ENCODE assay signal across 13 cellular contexts in genomic region chr10:79382491-79382941, GRCh38. TPM values are rescaled to one million over a fixed set of nuclear protein-coding genes. Genes with fewer than 3 reads are reported as not detected.
DNase-seq lines count a peak whose midpoint lies in the region; ATAC-seq, FAIRE-seq and TF ChIP-seq lines count a peak whose summit lies in the region.
"Had no signal": no experiment of that assay in that cellular context is flagged by ENCODE, and none has a peak within 500 bp of the region (broad histone marks: within the 10 kb centered on the region; RNA-seq: fewer than 3 reads in every experiment).

No MANE protein-coding gene starts in this region.

- H4K20me1 ChIP-seq in GM23338 (replicated peaks; ENCODE audit: insufficient read depth), result no peaks in the 10 kb centered on the region

- 68% methylated on average over 18 of the region's 18 CpGs for WGBS in prostate gland

- no peaks in the 10 kb centered on the region for H3K9me2 ChIP-seq in GM23338 (ENCODE audit: insufficient read depth)

- TF ChIP-seq CTCF in right atrium auricular region (IDR thresholded peaks at IDR 0.05), result no peak
- no peak for TF ChIP-seq CTCF in prostate gland (IDR thresholded peaks at IDR 0.05)
- TF ChIP-seq CTCF in GM23338 (conservative IDR thresholded peaks at IDR 0.05; ENCODE audit: low read depth in 2 of 2), result peak in 1 of 2 experiments; percentile 13; a peak in 1 of 4 replicates
- no peak for TF ChIP-seq CTCF in Caco-2 (IDR thresholded peaks at IDR 0.05; ENCODE audit: insufficient read depth in 1 of 2, low read depth in 1 of 2, low read length in 1 of 2, severe bottlenecking in 1 of 2, unreplicated experiment in 1 of 2)

- intact Hi-C loops in cardiac septum (cut with DNase I), result loop anchor here (2.0 kb wide), 1 partner anchor 62 kb away; the partner anchor contains the start of gene ZCCHC24
- intact Hi-C loops in Right ventricle myocardium inferior (cut with DNase I), result loop anchor here (5.0 kb wide), 1 partner anchor 65 kb away; the partner anchor contains the start of gene ZCCHC24
- intact Hi-C loops in prostate gland (cut with DNase I), result loop anchor here (2.0 to 5.0 kb wide), 2 partner anchors 16 to 65 kb away; partner anchors contain the start of gene ZCCHC24
- intact Hi-C loops in Caco-2 (cut with micrococcal nuclease; ENCODE audit: unreplicated experiment), result no loop called here

- H3K4me1 ChIP-seq in right atrium auricular region (peaks cover 0 to 42% of the 10 kb centered on the region in 2 donors), prostate gland (replicated peaks) (peaks cover 14% of the 10 kb centered on the region), GM23338 (ENCODE audit: insufficient read depth) (no peaks in the 10 kb centered on the region), Caco-2 (no peaks in the 10 kb centered on the region)

- ATAC-seq in Right ventricle myocardium inferior (no peak), GM23338 (no peak), HG03442 (IDR thresholded peaks at IDR 0.05; ENCODE audit: unreplicated experiment) (no peak)

- H3K36me3 Mint-ChIP-seq in GM23338 (ENCODE audit: low read depth) (no peaks in the 10 kb centered on the region), Caco-2 (ENCODE audit: insufficient read depth, unreplicated experiment) (no peaks in the 10 kb centered on the region)
- H3K36me3 Mint-ChIP-seq: memory B cell had no signal

- CTCF ChIA-PET in Caco-2 (lab: Charles Lee), result interaction anchor here (1.1 kb wide), 1 partner anchor 8 kb away, joined by 3 read pairs; no protein-coding TSS in a partner anchor

- H3K27ac Mint-ChIP-seq in GM23338 (no peak overlapping the region), Caco-2 (ENCODE audit: unreplicated experiment) (no peak overlapping the region)
- H3K27ac Mint-ChIP-seq: activated T-helper 1 cell treated with anti-CD3 and anti-CD28 coated beads, Interleukin-12 subunit alpha, Interleukin-12 subunit beta, Interleukin-2, Interleukin-4 antibody, amounts not matched to agents 30 ng/mL and 10 ng/mL and 1 ng/mL, durations not matched to agents 14 hours and 24 hours and 36 hours; memory B cell had no signal

- H3K27ac ChIP-seq in right atrium auricular region (peak overlapping the region; percentile 69 to 81), prostate gland (peak overlapping the region; percentile 67 to 73), GM23338 (ENCODE audit: low read depth) (no peak overlapping the region)

- no peak for FAIRE-seq in GM12892 (lab: Jason Lieb, UNC)
- FAIRE-seq: GM12891 had no signal

- H3K27me3 Mint-ChIP-seq in GM23338 (ENCODE audit: insufficient read depth, low read depth, poor library complexity) (peaks cover 9% of the 10 kb centered on the region), Caco-2 (ENCODE audit: insufficient read depth, unreplicated experiment) (no peaks in the 10 kb centered on the region)
- H3K27me3 Mint-ChIP-seq: memory B cell had no signal

- peaks cover 3% of the 10 kb centered on the region; the same call in 2 of the 3 replicates for H3K4me1 Mint-ChIP-seq in GM23338
- H3K4me1 Mint-ChIP-seq in Caco-2 (ENCODE audit: low read depth, unreplicated experiment), result no peaks in the 10 kb centered on the region
- H3K4me1 Mint-ChIP-seq: memory B cell had no signal

- H3K36me3 ChIP-seq in right atrium auricular region (peaks cover 23% of the 10 kb centered on the region), prostate gland (no peaks in the 10 kb centered on the region), GM23338 (ENCODE audit: insufficient read depth) (no peaks in the 10 kb centered on the region), Caco-2 (ENCODE audit: control insufficient read depth, insufficient read depth, low read length) (no peaks in the 10 kb centered on the region)

- no peaks in the 10 kb centered on the region for H3F3A ChIP-seq in GM23338 (replicated peaks; ENCODE audit: low read depth)

- no peak overlapping the region for H3K4me2 ChIP-seq in GM23338

- H2AFZ ChIP-seq in GM23338, result no peak overlapping the region

- no TSS peak for BruUV-seq in Caco-2 (replicated peaks; lab: Mats Ljungman, UMichigan)

- H3K4me3 Mint-ChIP-seq in GM23338, result no peak overlapping the region
- H3K4me3 Mint-ChIP-seq in Caco-2 (ENCODE audit: unreplicated experiment), result no peak overlapping the region
- H3K4me3 Mint-ChIP-seq: activated T-helper 1 cell treated with anti-CD3 and anti-CD28 coated beads, Interleukin-12 subunit alpha, Interleukin-12 subunit beta, Interleukin-2, Interleukin-4 antibody, amounts not matched to agents 30 ng/mL and 10 ng/mL and 1 ng/mL, durations not matched to agents 14 hours and 24 hours and 36 hours; memory B cell had no signal

- no peaks in the 10 kb centered on the region for H3K79me2 ChIP-seq in GM23338 (replicated peaks; ENCODE audit: insufficient read depth)

- H3K27me3 ChIP-seq in right atrium auricular region, result no peaks in the 10 kb centered on the region
- no peaks in the 10 kb centered on the region for H3K27me3 ChIP-seq in prostate gland (replicated peaks; ENCODE audit: insufficient read depth)
- no peaks in the 10 kb centered on the region for H3K27me3 ChIP-seq in GM23338 (ENCODE audit: insufficient read depth)
- no peaks in the 10 kb centered on the region for H3K27me3 ChIP-seq in Caco-2 (replicated peaks; ENCODE audit: control insufficient read depth, insufficient read depth, low read length)

- no peaks in the 10 kb centered on the region for H3K9me3 Mint-ChIP-seq in GM23338
- no peaks in the 10 kb centered on the region for H3K9me3 Mint-ChIP-seq in Caco-2 (ENCODE audit: unreplicated experiment)
- H3K9me3 Mint-ChIP-seq: activated T-helper 1 cell treated with anti-CD3 and anti-CD28 coated beads, Interleukin-12 subunit alpha, Interleukin-12 subunit beta, Interleukin-2, Interleukin-4 antibody, amounts not matched to agents 30 ng/mL and 10 ng/mL and 1 ng/mL, durations not matched to agents 14 hours and 24 hours and 36 hours; memory B cell had no signal

- H3K4me3 ChIP-seq in right atrium auricular region (no peak overlapping the region), prostate gland (no peak overlapping the region), GM23338 (no peak overlapping the region), Caco-2 (ENCODE audit: low read depth, low read length) (no peak overlapping the region)

- no peak for TF ChIP-seq POLR2A in prostate gland (IDR thresholded peaks at IDR 0.05)
- TF ChIP-seq POLR2A in GM12892 (IDR thresholded peaks at IDR 0.05; ENCODE audit: low read depth, low read length), result no peak

- DNase-seq in cardiac septum (ENCODE audit: low spot score) (peak; percentile 71), Right ventricle myocardium inferior (ENCODE audit: missing footprints) (no peak), right atrium auricular region (ENCODE audit: low spot score) (peak; percentile 59), prostate gland (ENCODE audit: low spot score) (peak; percentile 2), GM23338 (ENCODE audit: low spot score) (no peak), Caco-2 (no peak), GM12892 (ENCODE audit: insufficient read length) (no peak)
- DNase-seq: MV-4-11, NCI-H526 had no signal

- POLR2A ChIA-PET in Caco-2 (lab: Charles Lee), result no interaction called here

- no peaks in the 10 kb centered on the region for H3K9me3 ChIP-seq in right atrium auricular region
- no peaks in the 10 kb centered on the region for H3K9me3 ChIP-seq in prostate gland
- H3K9me3 ChIP-seq in Caco-2, result no peaks in the 10 kb centered on the region

TF ChIP-seq in GM23338, 12 proteins besides CTCF, POLR2A, EP300 and RAD21:
- TF ChIP-seq ZNF331 (CRISPR knock-in tag; IDR thresholded peaks at IDR 0.05; ENCODE audit: low read depth), result no peak
- TF ChIP-seq REST (IDR thresholded peaks at IDR 0.05; ENCODE audit: unreplicated experiment), result no peak
- TF ChIP-seq JUNB (IDR thresholded peaks at IDR 0.05; ENCODE audit: unreplicated experiment), result no peak

RNA-seq across cellular contexts. Expression of gene PPIF, which starts 35.2 kb away (rescaled TPM):
- 115 TPM for total RNA-seq in cardiac septum
- 151 TPM for total RNA-seq in Right ventricle myocardium inferior
- total RNA-seq in right atrium auricular region, result 10 to 100 TPM; 63.0 to 87.6 TPM
- total RNA-seq in prostate gland, result 10 to 100 TPM; 30.6 to 69.1 TPM
- 42.4 and 43.6 TPM in 2 replicates for total RNA-seq in GM23338 (2014; rRNA removed; shearing (Covaris generic))
- polyA plus RNA-seq in GM23338 (2016; fragmentation: Nextera tagmentation; extraction: Ambion mirVana), result 29.5 and 32.1 TPM in 2 replicates
- total RNA-seq in Caco-2 (2022), result 116 and 133 TPM in 2 replicates
- polyA plus RNA-seq in GM12892 (2012; ENCODE audit: missing spikeins), result 71.2 TPM

Comparison
In these comparisons a context has a peak if more than half of its experiments do, and no peak if none do; other contexts are left out.
1. DNase-seq: peak in cardiac septum (single experiment), right atrium auricular region (single experiment) and prostate gland (single experiment); none in Right ventricle myocardium inferior (single experiment), GM23338 (single experiment), Caco-2 (0 of 2) and GM12892 (single experiment).